Comparison of ENCODE assay signal across 10 cellular contexts in genomic region chr12:124686001-124686884, GRCh38.
A peak's percentile ranks its signal among the peaks of the same experiment; 100 is the strongest.
DNase-seq lines count a peak whose midpoint lies in the region; ATAC-seq and TF ChIP-seq lines count a peak whose summit lies in the region.
"Had no signal": no experiment of that assay in that cellular context is flagged by ENCODE, and none has a peak within 500 bp of the region (broad histone marks: within the 10 kb centered on the region; RNA-seq: fewer than 3 reads in every experiment).

No MANE protein-coding gene starts in this region.

- no peak for TF ChIP-seq CTCF in AG10803 (conservative IDR thresholded peaks at IDR 0.05; ENCODE audit: low read length)
- no peak for TF ChIP-seq CTCF in endodermal cell (conservative IDR thresholded peaks at IDR 0.05)
- no peak for TF ChIP-seq CTCF in neural progenitor cell (IDR thresholded peaks at IDR 0.05)

- H3K36me3 Mint-ChIP-seq in endodermal cell (ENCODE audit: low read depth) (no peaks in the 10 kb centered on the region), neural progenitor cell (no peaks in the 10 kb centered on the region)

- H3K36me3 ChIP-seq in endodermal cell (ENCODE audit: control insufficient read depth, insufficient read depth, low read length) (no peaks in the 10 kb centered on the region), neural progenitor cell (no peaks in the 10 kb centered on the region)

- no peak overlapping the region for H3K9ac ChIP-seq in endodermal cell (ENCODE audit: extremely low read depth, low read length, poor library complexity, severe bottlenecking)
- no peak overlapping the region for H3K9ac ChIP-seq in neural progenitor cell

- DNase-seq in AG10803 (ENCODE audit: low read depth) (peak; percentile 80), LoVo (ENCODE audit: low spot score) (peak; percentile 15), endodermal cell (peak; percentile 67), neural progenitor cell (ENCODE audit: low spot score) (no peak)
- no peak for DNase-seq in stimulated activated CD4-positive, alpha-beta T cell treated with anti-CD3 and anti-CD28 coated beads, Interleukin-2, amount 100 ng/mL, for 24 hours
- no peak for DNase-seq in stimulated activated CD4-positive, alpha-beta T cell treated with anti-CD3 and anti-CD28 coated beads, Interleukin-12 subunit alpha, Interleukin-12 subunit beta, amount 100 ng/mL, for 4 hours
- DNase-seq: dorsolateral prefrontal cortex, mucosa of descending colon had no signal

- H3F3A ChIP-seq in neural progenitor cell (ENCODE audit: low read depth): peaks cover 26% of the 10 kb centered on the region

- no peaks in the 10 kb centered on the region for H3K27me3 ChIP-seq in endodermal cell (ENCODE audit: control insufficient read depth, insufficient read depth, low read length, poor library complexity, severe bottlenecking)
- H3K27me3 ChIP-seq in neural progenitor cell: no peaks in the 10 kb centered on the region
- H3K27me3 ChIP-seq: dorsolateral prefrontal cortex had no signal

- H3K4me3 ChIP-seq in AG10803 (ENCODE audit: low read length): peak overlapping the region; percentile 50; the same call in 1 of the 2 replicates
- H3K4me3 ChIP-seq in endodermal cell (ENCODE audit: low read length): no peak overlapping the region
- H3K4me3 ChIP-seq in neural progenitor cell: no peak overlapping the region
- H3K4me3 ChIP-seq: mucosa of descending colon had no signal

- H3K4me1 ChIP-seq in endodermal cell (ENCODE audit: control insufficient read depth, insufficient read depth, low read length) (peaks cover 8% of the 10 kb centered on the region), neural progenitor cell (peaks cover 32% of the 10 kb centered on the region)

- no peak overlapping the region for H2AFZ ChIP-seq in neural progenitor cell (replicated peaks)

- H3K4me3 Mint-ChIP-seq in endodermal cell (no peak overlapping the region), neural progenitor cell (peak overlapping the region; percentile 34)

- no peak overlapping the region for H3K4me2 ChIP-seq in neural progenitor cell

- no peaks in the 10 kb centered on the region for H3K9me3 ChIP-seq in endodermal cell (ENCODE audit: control insufficient read depth, low read length)
- H3K9me3 ChIP-seq in neural progenitor cell (ENCODE audit: low read depth): no peaks in the 10 kb centered on the region
- H3K9me3 ChIP-seq: mucosa of descending colon had no signal

- no peaks in the 10 kb centered on the region for H3K79me2 ChIP-seq in neural progenitor cell (ENCODE audit: low read depth)

- H3K9me3 Mint-ChIP-seq in endodermal cell (peaks cover 1% of the 10 kb centered on the region), neural progenitor cell (no peaks in the 10 kb centered on the region)

- no peaks in the 10 kb centered on the region for H3K27me3 Mint-ChIP-seq in endodermal cell (ENCODE audit: insufficient read depth)
- peaks cover 30% of the 10 kb centered on the region for H3K27me3 Mint-ChIP-seq in neural progenitor cell (ENCODE audit: insufficient read depth, low read depth)

- WGBS in endodermal cell (ENCODE audit: insufficient coverage in 1 of 2, insufficient read length in 1 of 2), 2 experiments: 85 to 86% methylated on average over 14 to 15 of the region's 15 CpGs

- ATAC-seq in HG03460 (IDR thresholded peaks at IDR 0.05; ENCODE audit: unreplicated experiment) (no peak), GM21737 (IDR thresholded peaks at IDR 0.05; ENCODE audit: unreplicated experiment) (no peak)
- ATAC-seq: mucosa of descending colon had no signal

- peaks cover 30% of the 10 kb centered on the region for H3K4me1 Mint-ChIP-seq in endodermal cell
- peaks cover 61% of the 10 kb centered on the region for H3K4me1 Mint-ChIP-seq in neural progenitor cell

- H3K27ac ChIP-seq in endodermal cell (ENCODE audit: low read depth, low read length) (no peak overlapping the region), neural progenitor cell (no peak overlapping the region)

- H4K20me1 ChIP-seq in neural progenitor cell (ENCODE audit: low read depth): no peaks in the 10 kb centered on the region

- H3K27ac Mint-ChIP-seq in endodermal cell (no peak overlapping the region), neural progenitor cell (peak overlapping the region; percentile 77)

Comparison
In these comparisons a context has a peak if more than half of its experiments do, and no peak if none do; other contexts are left out.
1. DNase-seq: peak in AG10803 (single experiment), LoVo (single experiment) and endodermal cell (single experiment); none in neural progenitor cell (single experiment), stimulated activated CD4-positive, alpha-beta T cell treated with anti-CD3 and anti-CD28 coated beads, Interleukin-2, amount 100 ng/mL, for 24 hours (0 of 2) and stimulated activated CD4-positive, alpha-beta T cell treated with anti-CD3 and anti-CD28 coated beads, Interleukin-12 subunit alpha, Interleukin-12 subunit beta, amount 100 ng/mL, for 4 hours (single experiment).